In genomic region chr10:104642311-104643022, GRCh38 we compare ENCODE assay signal across 9 cellular contexts. TPM values are rescaled to one million over a fixed set of nuclear protein-coding genes. Genes with fewer than 3 reads are reported as not detected.
DNase-seq lines count a peak whose midpoint lies in the region; ATAC-seq, FAIRE-seq and TF ChIP-seq lines count a peak whose summit lies in the region.
"Had no signal": no experiment of that assay in that cellular context is flagged by ENCODE, and none has a peak within 500 bp of the region (broad histone marks: within the 10 kb centered on the region; RNA-seq: fewer than 3 reads in every experiment).

No MANE protein-coding gene starts in this region.

- no peak overlapping the region for H3K4me3 Mint-ChIP-seq in activated CD4-positive, alpha-beta T cell treated with anti-CD3 and anti-CD28 coated beads, Interleukin-2, amount 10 ng/mL, durations not matched to agents 24 days and 14 days
- H3K4me3 Mint-ChIP-seq in activated naive CD8-positive, alpha-beta T cell treated with anti-CD3 and anti-CD28 coated beads, Interleukin-2, amount 50 U/mL, for 24 hours = no peak overlapping the region

- H3K36me3 Mint-ChIP-seq in activated CD4-positive, alpha-beta T cell treated with anti-CD3 and anti-CD28 coated beads, Interleukin-2, amount 10 ng/mL, durations not matched to agents 24 days and 14 days (ENCODE audit: low read depth) = no peaks in the 10 kb centered on the region
- no peaks in the 10 kb centered on the region for H3K36me3 Mint-ChIP-seq in activated naive CD8-positive, alpha-beta T cell treated with anti-CD3 and anti-CD28 coated beads, Interleukin-2, amount 50 U/mL, for 24 hours (ENCODE audit: low read depth)

- peaks cover 4% of the 10 kb centered on the region for H3K4me1 Mint-ChIP-seq in activated CD4-positive, alpha-beta T cell treated with anti-CD3 and anti-CD28 coated beads, Interleukin-2, amount 10 ng/mL, durations not matched to agents 24 days and 14 days
- peaks cover 7% of the 10 kb centered on the region for H3K4me1 Mint-ChIP-seq in activated naive CD8-positive, alpha-beta T cell treated with anti-CD3 and anti-CD28 coated beads, Interleukin-2, amount 50 U/mL, for 24 hours

- no peaks in the 10 kb centered on the region for H3K9me3 Mint-ChIP-seq in activated CD4-positive, alpha-beta T cell treated with anti-CD3 and anti-CD28 coated beads, Interleukin-2, amount 10 ng/mL, durations not matched to agents 24 days and 14 days
- no peaks in the 10 kb centered on the region for H3K9me3 Mint-ChIP-seq in activated naive CD8-positive, alpha-beta T cell treated with anti-CD3 and anti-CD28 coated beads, Interleukin-2, amount 50 U/mL, for 24 hours

- no peak overlapping the region for H3K27ac Mint-ChIP-seq in activated CD4-positive, alpha-beta T cell treated with anti-CD3 and anti-CD28 coated beads, Interleukin-2, amount 10 ng/mL, durations not matched to agents 24 days and 14 days
- no peak overlapping the region for H3K27ac Mint-ChIP-seq in activated naive CD8-positive, alpha-beta T cell treated with anti-CD3 and anti-CD28 coated beads, Interleukin-2, amount 50 U/mL, for 24 hours

- peak; percentile 68 for DNase-seq in activated CD4-positive, alpha-beta T cell treated with anti-CD3 and anti-CD28 coated beads for 48 hours
- no peak for DNase-seq in activated CD4-positive, alpha-beta T cell treated with anti-CD3 and anti-CD28 coated beads, Interleukin-2, amount 10 ng/mL, durations not matched to agents 24 days and 14 days
- peak; percentile 46 for DNase-seq in activated naive CD8-positive, alpha-beta T cell treated with anti-CD3 and anti-CD28 coated beads, Interleukin-2, amount 50 U/mL, for 24 hours
- DNase-seq in stimulated activated CD8-positive, alpha-beta memory T cell treated with anti-CD3 and anti-CD28 coated beads, Interleukin-4, amount 100 ng/mL, for 48 hours = peak; percentile 63
- no peak for DNase-seq in GM12892 (ENCODE audit: insufficient read length)

- peak; percentile 42 for ATAC-seq in activated naive CD8-positive, alpha-beta T cell treated with anti-CD3 and anti-CD28 coated beads, Interleukin-2, amount 50 U/mL, for 24 hours
- ATAC-seq in HG02763 (IDR thresholded peaks at IDR 0.05; ENCODE audit: unreplicated experiment) (no peak), esophagus mucosa (no peak)

- H3K27me3 Mint-ChIP-seq in activated CD4-positive, alpha-beta T cell treated with anti-CD3 and anti-CD28 coated beads, Interleukin-2, amount 10 ng/mL, durations not matched to agents 24 days and 14 days = peaks cover 73% of the 10 kb centered on the region
- H3K27me3 Mint-ChIP-seq in activated naive CD8-positive, alpha-beta T cell treated with anti-CD3 and anti-CD28 coated beads, Interleukin-2, amount 50 U/mL, for 24 hours = peaks cover 58% of the 10 kb centered on the region

- no peak for TF ChIP-seq POLR2A in GM12892 (IDR thresholded peaks at IDR 0.05; ENCODE audit: low read depth, low read length)

- intact Hi-C loops in activated CD4-positive, alpha-beta T cell treated with anti-CD3 and anti-CD28 coated beads, Interleukin-2, amount 10 ng/mL, durations not matched to agents 24 days and 14 days (cut with micrococcal nuclease) = no loop called here

- FAIRE-seq in GM12892 (lab: Jason Lieb, UNC) = no peak

- peak overlapping the region; percentile 35 for H3K4me3 ChIP-seq in iPS-11a (ENCODE audit: low read depth, low read length)
- H3K4me3 ChIP-seq: SJSA1 had no signal

RNA-seq across cellular contexts. Expression of gene SORCS3, which starts 1.4 kb away (rescaled TPM):
- total RNA-seq in activated CD4-positive, alpha-beta T cell treated with anti-CD3 and anti-CD28 coated beads, Interleukin-2, amount 10 ng/mL, durations not matched to agents 24 days and 14 days = not detected in 2 replicates
- polyA plus RNA-seq in GM12892 (2012; ENCODE audit: missing spikeins) = not detected
- not detected for total RNA-seq in esophagus mucosa
- total RNA-seq: SJSA1 had no signal

Comparison
In these comparisons a context has a peak if more than half of its experiments do, and no peak if none do; other contexts are left out.
1. DNase-seq: peak in activated CD4-positive, alpha-beta T cell treated with anti-CD3 and anti-CD28 coated beads for 48 hours (single experiment), activated naive CD8-positive, alpha-beta T cell treated with anti-CD3 and anti-CD28 coated beads, Interleukin-2, amount 50 U/mL, for 24 hours (single experiment) and stimulated activated CD8-positive, alpha-beta memory T cell treated with anti-CD3 and anti-CD28 coated beads, Interleukin-4, amount 100 ng/mL, for 48 hours (single experiment); none in activated CD4-positive, alpha-beta T cell treated with anti-CD3 and anti-CD28 coated beads, Interleukin-2, amount 10 ng/mL, durations not matched to agents 24 days and 14 days (single experiment) and GM12892 (single experiment).